ENCODE assay signal across 24 cellular contexts in the genomic region with DNA sequence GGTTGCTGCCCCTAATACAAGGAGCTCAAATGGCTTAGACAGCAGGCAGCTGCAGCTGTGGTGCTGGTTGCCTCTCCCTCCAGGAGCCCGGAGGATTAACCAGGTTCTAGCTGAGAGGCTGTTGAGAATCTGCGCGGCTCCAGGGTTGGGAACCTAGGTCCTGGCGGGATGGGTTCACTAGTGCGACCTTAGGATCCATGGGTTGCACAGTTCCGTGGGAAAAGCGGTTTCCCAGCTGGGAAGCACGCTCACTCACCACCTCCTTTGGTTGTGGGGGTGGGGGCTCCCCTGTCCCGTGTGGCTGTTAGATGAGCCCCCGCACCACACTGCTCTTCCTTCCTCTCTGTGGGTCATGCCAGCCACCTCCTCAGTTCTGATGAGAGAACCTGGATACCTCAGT.
"Had no signal": no experiment of that assay in that cellular context is flagged by ENCODE, and none has a peak within 500 bp of the region (broad histone marks: within the 10 kb centered on the region; RNA-seq: fewer than 3 reads in every experiment).

No MANE protein-coding gene starts in this region.

- DNase-seq: cerebellar nuclear complex; colonic mucosa; cortex of kidney; effector CD8-positive, alpha-beta T cell; effector memory CD8-positive, alpha-beta T cell; endodermal cell; erythroblast; esophagus squamous epithelium; foreskin fibroblast; foreskin melanocyte; gastrocnemius medialis; glutamatergic neuron; head of caudate nucleus; heart right ventricle; hippocampal formation; islet precursor cell; left colon; left ventricle myocardium superior; lower lobe of right lung; mesenchymal stem cell; mucosa of descending colon had no signal

- H3K4me3 ChIP-seq: colonic mucosa, esophagus squamous epithelium, gastrocnemius medialis, heart right ventricle, lower lobe of right lung, mucosa of descending colon had no signal

- ATAC-seq: effector memory CD8-positive, alpha-beta T cell; esophagus mucosa; gastrocnemius medialis; heart right ventricle; left colon; left lobe of liver; left ventricle myocardium superior; lower lobe of right lung; mucosa of descending colon had no signal

- H3K27me3 ChIP-seq: colonic mucosa, esophagus squamous epithelium, gastrocnemius medialis had no signal

- H3K4me1 ChIP-seq: colonic mucosa, esophagus squamous epithelium, gastrocnemius medialis, heart right ventricle, lower lobe of right lung had no signal

- H3K9me3 ChIP-seq: colonic mucosa, esophagus squamous epithelium, gastrocnemius medialis, lower lobe of right lung, mucosa of descending colon had no signal

- H3K27ac ChIP-seq: colonic mucosa, epithelial cell of prostate, esophagus squamous epithelium, gastrocnemius medialis, heart right ventricle, lower lobe of right lung had no signal

- H3K36me3 ChIP-seq: colonic mucosa, esophagus squamous epithelium, gastrocnemius medialis, heart right ventricle, lower lobe of right lung had no signal
